ENCODE assay signal across 11 cellular contexts in genomic region chr3:17055374-17056276, GRCh38.
DNase-seq lines count a peak whose midpoint lies in the region; ATAC-seq and TF ChIP-seq lines count a peak whose summit lies in the region.
"Had no signal": no experiment of that assay in that cellular context is flagged by ENCODE, and none has a peak within 500 bp of the region (broad histone marks: within the 10 kb centered on the region; RNA-seq: fewer than 3 reads in every experiment).

No MANE protein-coding gene starts in this region.

- ATAC-seq in GM21360 (IDR thresholded peaks at IDR 0.05; ENCODE audit: unreplicated experiment) (peak; percentile 66), HG03565 (IDR thresholded peaks at IDR 0.05; ENCODE audit: unreplicated experiment) (peak; percentile 61), heart left ventricle (peak; percentile 46 to 76 (median 61)), HG02588 (IDR thresholded peaks at IDR 0.05; ENCODE audit: unreplicated experiment) (no peak)
- no peak for ATAC-seq in stimulated activated naive CD8-positive, alpha-beta T cell treated with anti-CD3 and anti-CD28 coated beads, Interleukin-15, amount 100 ng/mL, for 72 hours

- H3K27ac Mint-ChIP-seq in stimulated activated naive CD8-positive, alpha-beta T cell treated with anti-CD3 and anti-CD28 coated beads, Interleukin-15, amount 100 ng/mL, for 72 hours = peak overlapping the region in 1 of 2 donors; percentile 16
- H3K27ac Mint-ChIP-seq: activated naive CD4-positive, alpha-beta T cell treated with anti-CD3 and anti-CD28 coated beads for 36 hours had no signal

- H3K27me3 Mint-ChIP-seq in stimulated activated naive CD8-positive, alpha-beta T cell treated with anti-CD3 and anti-CD28 coated beads, Interleukin-15, amount 100 ng/mL, for 72 hours = no peaks in the 10 kb centered on the region

- 47 to 56% (median 53%) methylated on average over 7 of the region's 7 CpGs for WGBS in heart left ventricle, 4 donors

- DNase-seq in GM04503 (ENCODE audit: low read depth) (peak; percentile 71), heart left ventricle (no peak), GM13976 (ENCODE audit: low spot score) (no peak)
- DNase-seq in activated CD4-positive, alpha-beta T cell treated with anti-CD3 and anti-CD28 coated beads, Interleukin-2, amount 50 U/mL, for 4 hours = no peak
- no peak for DNase-seq in stimulated activated naive CD8-positive, alpha-beta T cell treated with anti-CD3 and anti-CD28 coated beads, Interleukin-15, amount 100 ng/mL, for 72 hours
- DNase-seq: activated naive CD4-positive, alpha-beta T cell treated with anti-CD3 and anti-CD28 coated beads for 36 hours; DND-41; NCI-H2081 treated with DMSO at 0.1 percent for 48 hours had no signal

- H3K4me3 ChIP-seq in heart left ventricle = no peak overlapping the region

- peaks cover 4 to 22% of the 10 kb centered on the region in 2 donors for H3K9me3 Mint-ChIP-seq in stimulated activated naive CD8-positive, alpha-beta T cell treated with anti-CD3 and anti-CD28 coated beads, Interleukin-15, amount 100 ng/mL, for 72 hours

- H3K27me3 ChIP-seq in heart left ventricle = no peaks in the 10 kb centered on the region

- H3K27ac ChIP-seq in heart left ventricle = peak overlapping the region in 11 of 12 donors; percentile 4 to 74 (median 54)

- in situ Hi-C loops in GM13976 (cut with MboI; ENCODE audit: low sequenced_read_pairs, unreplicated experiment) = no loop called here

- intact Hi-C loops in heart left ventricle (cut with DNase I) = loop anchor here in 1 of 10 donors (10.0 kb wide), 1 partner anchor 179 kb away; no protein-coding TSS in a partner anchor

- TF ChIP-seq CTCF in heart left ventricle (IDR thresholded peaks at IDR 0.05) (no peak), GM13976 (IDR thresholded peaks at IDR 0.05; ENCODE audit: borderline replicate concordance, control extremely low read depth, extremely low read depth, insufficient read depth, missing control alignments) (no peak)

- no peak overlapping the region for H3K4me3 Mint-ChIP-seq in stimulated activated naive CD8-positive, alpha-beta T cell treated with anti-CD3 and anti-CD28 coated beads, Interleukin-15, amount 100 ng/mL, for 72 hours
- H3K4me3 Mint-ChIP-seq: activated naive CD4-positive, alpha-beta T cell treated with anti-CD3 and anti-CD28 coated beads for 36 hours had no signal

- peaks cover 0 to 42% (median 19%) of the 10 kb centered on the region in 12 donors for H3K4me1 ChIP-seq in heart left ventricle

- TF ChIP-seq POLR2A in heart left ventricle (IDR thresholded peaks at IDR 0.05) = no peak

- peaks cover 0 to 12% (median 0%) of the 10 kb centered on the region in 12 donors for H3K9me3 ChIP-seq in heart left ventricle

- peaks cover 0 to 9% (median 0%) of the 10 kb centered on the region in 9 donors for H3K36me3 ChIP-seq in heart left ventricle

- peaks cover 20% of the 10 kb centered on the region for H3K4me1 Mint-ChIP-seq in stimulated activated naive CD8-positive, alpha-beta T cell treated with anti-CD3 and anti-CD28 coated beads, Interleukin-15, amount 100 ng/mL, for 72 hours

Comparison
In these comparisons a context has a peak if more than half of its experiments do, and no peak if none do; other contexts are left out.
1. ATAC-seq: peak in GM21360 (single experiment), HG03565 (single experiment) and heart left ventricle (4 of 4); none in HG02588 (single experiment) and stimulated activated naive CD8-positive, alpha-beta T cell treated with anti-CD3 and anti-CD28 coated beads, Interleukin-15, amount 100 ng/mL, for 72 hours (single experiment).